28 cellular contexts compared by ENCODE assay signal in genomic region chr12:6653342-6653741, GRCh38. TPM values are rescaled to one million over a fixed set of nuclear protein-coding genes. Genes with fewer than 3 reads are reported as not detected.
"Had no signal": no experiment of that assay in that cellular context is flagged by ENCODE, and none has a peak within 500 bp of the region (broad histone marks: within the 10 kb centered on the region; RNA-seq: fewer than 3 reads in every experiment).

No MANE protein-coding gene starts in this region.

- DNase-seq: colonic mucosa; effector CD8-positive, alpha-beta T cell; endodermal cell; foreskin keratinocyte; heart left ventricle; hippocampal formation; mesenchymal stem cell; mucosa of descending colon; naive B cell; sigmoid colon; stimulated activated CD4-positive, alpha-beta T cell treated with anti-CD3 and anti-CD28 coated beads, Interleukin-2, amount 100 ng/mL, for 24 hours; stimulated activated CD4-positive, alpha-beta T cell treated with anti-CD3 and anti-CD28 coated beads, Interleukin-4, amount 100 ng/mL, for 24 hours; stimulated activated naive CD4-positive, alpha-beta T cell treated with Interleukin-2 at 50 U/mL for 16 hours; substantia nigra; testis; tibial artery had no signal

- H3K27ac ChIP-seq: colonic mucosa, esophagus muscularis mucosa, foreskin keratinocyte, gastroesophageal sphincter, neutrophil, pancreas, sigmoid colon, testis, tibial artery had no signal

- ATAC-seq: foreskin keratinocyte; gastroesophageal sphincter; mucosa of descending colon; natural killer cell treated with Interleukin-12 subunit alpha and Interleukin-12 subunit beta and Interleukin-15 and Interleukin-18, amount 100 ng/mL, for 72 hours; pancreas; stimulated activated effector memory CD8-positive, alpha-beta T cell treated with anti-CD3 and anti-CD28 coated beads, Interleukin-12 subunit alpha, Interleukin-12 subunit beta, amount 100 ng/mL, for 72 hours had no signal

- H3K27me3 ChIP-seq: colonic mucosa, esophagus muscularis mucosa, foreskin keratinocyte, gastroesophageal sphincter, heart left ventricle, neutrophil, pancreas, sigmoid colon, testis, tibial artery had no signal

- H3K9me3 ChIP-seq: colonic mucosa, esophagus muscularis mucosa, gastroesophageal sphincter, heart left ventricle, mucosa of descending colon, neutrophil, pancreas, sigmoid colon, testis, tibial artery had no signal

- H3K4me1 ChIP-seq: colonic mucosa, foreskin keratinocyte, pancreas, sigmoid colon, testis, tibial artery had no signal

- H3K4me3 ChIP-seq: colonic mucosa, esophagus muscularis mucosa, gastroesophageal sphincter, heart left ventricle, mucosa of descending colon, pancreas, sigmoid colon, testis, tibial artery had no signal

- FAIRE-seq: endothelial cell of umbilical vein, islet of Langerhans, pancreas had no signal

RNA-seq across cellular contexts. Expression of gene LPAR5, which starts 17.6 kb away (rescaled TPM):
- total RNA-seq: endothelial cell of umbilical vein, fibroblast of lung, lung microvascular endothelial cell, neural crest cell, progenitor cell of endocrine pancreas had no signal
